25 cellular contexts compared by ENCODE assay signal in the genomic region with DNA sequence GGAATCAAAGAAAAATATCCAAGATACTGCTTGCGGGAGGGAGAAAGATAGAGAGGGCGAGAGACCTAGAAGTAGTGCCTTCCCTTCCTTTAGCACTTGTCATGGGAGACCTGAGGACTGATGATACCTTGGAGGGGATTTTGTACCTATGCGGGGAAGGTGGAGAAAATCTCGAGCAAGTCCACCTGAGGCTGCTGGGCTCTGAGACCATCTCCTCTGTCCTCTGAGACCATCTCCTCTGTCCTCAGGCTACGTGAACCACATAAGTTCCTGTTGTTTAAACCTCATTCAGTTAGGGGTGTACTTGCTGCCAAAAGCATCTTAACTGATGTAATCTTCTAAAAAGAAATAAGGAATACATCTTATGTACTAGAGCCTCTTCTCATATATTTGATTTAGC.
"Had no signal": no experiment of that assay in that cellular context is flagged by ENCODE, and none has a peak within 500 bp of the region (broad histone marks: within the 10 kb centered on the region; RNA-seq: fewer than 3 reads in every experiment).

No MANE protein-coding gene starts in this region.

- H3K4me2 ChIP-seq: smooth muscle cell had no signal

- H3K4me3 ChIP-seq: coronary artery, heart left ventricle, left lung, mucosa of descending colon, prostate gland, right atrium auricular region, smooth muscle cell, suprapubic skin, transverse colon, upper lobe of right lung, uterus had no signal

- ATAC-seq: effector memory CD8-positive, alpha-beta T cell; heart left ventricle; left cardiac atrium; left lung; mucosa of descending colon; natural killer cell treated with Interleukin-12 subunit alpha and Interleukin-12 subunit beta and Interleukin-15 and Interleukin-18, amount 100 ng/mL, for 72 hours; sciatic nerve; stimulated activated naive CD8-positive, alpha-beta T cell treated with anti-CD3 and anti-CD28 coated beads, Interleukin-15, amount 100 ng/mL, for 72 hours; upper lobe of right lung had no signal

- DNase-seq: effector memory CD8-positive, alpha-beta T cell; erythroblast; heart left ventricle; hippocampal formation; left cardiac atrium; left lung; mesenchymal stem cell; mucosa of descending colon; naive B cell; stimulated activated CD4-positive, alpha-beta T cell treated with anti-CD3 and anti-CD28 coated beads, Interleukin-12 subunit alpha, Interleukin-12 subunit beta, amount 100 ng/mL, for 4 hours; stimulated activated CD4-positive, alpha-beta T cell treated with anti-CD3 and anti-CD28 coated beads, Interleukin-1b, Interleukin-23, amount 100 ng/mL, for 48 hours; stimulated activated CD4-positive, alpha-beta T cell treated with anti-CD3 and anti-CD28 coated beads, Interleukin-4, amount 100 ng/mL, for 1 hour; stimulated activated CD8-positive, alpha-beta memory T cell treated with anti-CD3 and anti-CD28 coated beads, Interleukin-4, amount 100 ng/mL, for 48 hours; stimulated activated naive CD4-positive, alpha-beta T cell; stimulated activated naive CD8-positive, alpha-beta T cell treated with anti-CD3 and anti-CD28 coated beads, Interleukin-15, amount 100 ng/mL, for 72 hours; transverse colon; upper lobe of right lung; uterus had no signal

- H3K9me3 ChIP-seq: heart left ventricle, left lung, mucosa of descending colon, prostate gland, right atrium auricular region, suprapubic skin, transverse colon, upper lobe of right lung, uterus had no signal

- H3K36me3 ChIP-seq: heart left ventricle, left lung, prostate gland, right atrium auricular region, suprapubic skin, transverse colon, upper lobe of right lung, uterus had no signal

- H3K27ac ChIP-seq: coronary artery, heart left ventricle, left lung, prostate gland, right atrium auricular region, suprapubic skin, transverse colon, upper lobe of right lung, uterus had no signal

- H3K27me3 ChIP-seq: left lung, right atrium auricular region, suprapubic skin, transverse colon, upper lobe of right lung, uterus had no signal

- H3K4me1 ChIP-seq: heart left ventricle, left lung, prostate gland, right atrium auricular region, suprapubic skin, transverse colon, upper lobe of right lung, uterus had no signal
